Comparison of ENCODE assay signal across 11 cellular contexts in the genomic region with DNA sequence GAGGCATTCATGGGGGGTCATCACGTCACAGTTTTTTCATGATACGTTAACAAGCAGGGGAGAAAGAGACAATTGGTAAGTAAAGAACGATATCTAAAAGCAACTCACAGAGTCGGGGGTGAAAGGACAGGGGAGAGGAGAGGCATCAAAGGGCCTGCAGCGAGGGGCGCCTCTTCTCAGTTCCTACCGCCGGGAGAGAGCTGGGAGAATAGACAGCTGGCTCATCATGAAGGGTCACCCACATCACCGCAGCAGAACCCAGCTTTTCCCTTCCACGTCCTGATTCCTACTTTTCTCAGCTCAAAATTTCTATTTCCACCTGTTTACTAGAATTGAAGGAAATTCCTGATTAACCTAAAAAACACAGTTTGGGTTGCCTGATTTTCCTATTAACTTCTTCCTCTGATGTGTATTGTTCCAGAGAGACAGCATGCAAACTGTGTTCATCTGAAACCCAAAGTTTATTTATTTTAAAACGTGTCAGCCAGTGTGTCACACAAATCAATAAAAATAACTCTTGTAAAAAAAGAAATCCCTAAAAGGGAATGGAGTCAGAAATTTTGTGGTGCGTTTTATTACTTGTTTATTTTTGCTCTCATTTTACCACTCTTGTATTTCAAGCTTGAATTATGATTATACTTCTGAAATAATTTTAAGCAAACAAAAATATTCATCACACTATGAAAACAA.
"Had no signal": no experiment of that assay in that cellular context is flagged by ENCODE, and none has a peak within 500 bp of the region (broad histone marks: within the 10 kb centered on the region; RNA-seq: fewer than 3 reads in every experiment).

No MANE protein-coding gene starts in this region.

- H3K27ac ChIP-seq: body of pancreas, cardiac muscle cell, left lung, testis had no signal

- H3K9me3 Mint-ChIP-seq: activated B cell treated with CpG ODN at 0.5 μM for 24 hours; activated naive CD4-positive, alpha-beta T cell treated with anti-CD3 and anti-CD28 coated beads, Interleukin-2, amount 10 ng/mL, durations not matched to agents 7 days and 5 days; mesothelial cell of epicardium; natural killer cell had no signal

- H3K27me3 ChIP-seq: body of pancreas, cardiac muscle cell, left lung, testis, upper lobe of left lung had no signal

- H3K9me3 ChIP-seq: body of pancreas, left lung, testis, upper lobe of left lung had no signal

- DNase-seq: cortex of kidney had no signal

- H3K4me3 ChIP-seq: body of pancreas, cardiac muscle cell, left lung, testis, upper lobe of left lung had no signal

- H3K27ac Mint-ChIP-seq: activated CD4-positive, alpha-beta T cell treated with anti-CD3 and anti-CD28 coated beads for 36 hours; activated naive CD4-positive, alpha-beta T cell treated with anti-CD3 and anti-CD28 coated beads, Interleukin-2, amount 10 ng/mL, durations not matched to agents 7 days and 5 days; mesothelial cell of epicardium had no signal

- H3K27me3 Mint-ChIP-seq: activated B cell treated with CpG ODN at 0.5 μM for 24 hours had no signal

- H3K4me1 Mint-ChIP-seq: activated naive CD4-positive, alpha-beta T cell treated with anti-CD3 and anti-CD28 coated beads, Interleukin-2, amount 10 ng/mL, durations not matched to agents 7 days and 5 days had no signal

- H3K36me3 Mint-ChIP-seq: activated naive CD4-positive, alpha-beta T cell treated with anti-CD3 and anti-CD28 coated beads, Interleukin-2, amount 10 ng/mL, durations not matched to agents 7 days and 5 days; mesothelial cell of epicardium; natural killer cell had no signal

- H3K36me3 ChIP-seq: cardiac muscle cell, left lung, upper lobe of left lung had no signal

- H3K4me1 ChIP-seq: body of pancreas, testis had no signal

- H3K4me3 Mint-ChIP-seq: activated B cell treated with CpG ODN at 0.5 μM for 24 hours; activated CD4-positive, alpha-beta T cell treated with anti-CD3 and anti-CD28 coated beads for 36 hours; activated naive CD4-positive, alpha-beta T cell treated with anti-CD3 and anti-CD28 coated beads, Interleukin-2, amount 10 ng/mL, durations not matched to agents 7 days and 5 days; mesothelial cell of epicardium; natural killer cell had no signal
